Comparison of ENCODE assay signal across 8 cellular contexts in the genomic region with DNA sequence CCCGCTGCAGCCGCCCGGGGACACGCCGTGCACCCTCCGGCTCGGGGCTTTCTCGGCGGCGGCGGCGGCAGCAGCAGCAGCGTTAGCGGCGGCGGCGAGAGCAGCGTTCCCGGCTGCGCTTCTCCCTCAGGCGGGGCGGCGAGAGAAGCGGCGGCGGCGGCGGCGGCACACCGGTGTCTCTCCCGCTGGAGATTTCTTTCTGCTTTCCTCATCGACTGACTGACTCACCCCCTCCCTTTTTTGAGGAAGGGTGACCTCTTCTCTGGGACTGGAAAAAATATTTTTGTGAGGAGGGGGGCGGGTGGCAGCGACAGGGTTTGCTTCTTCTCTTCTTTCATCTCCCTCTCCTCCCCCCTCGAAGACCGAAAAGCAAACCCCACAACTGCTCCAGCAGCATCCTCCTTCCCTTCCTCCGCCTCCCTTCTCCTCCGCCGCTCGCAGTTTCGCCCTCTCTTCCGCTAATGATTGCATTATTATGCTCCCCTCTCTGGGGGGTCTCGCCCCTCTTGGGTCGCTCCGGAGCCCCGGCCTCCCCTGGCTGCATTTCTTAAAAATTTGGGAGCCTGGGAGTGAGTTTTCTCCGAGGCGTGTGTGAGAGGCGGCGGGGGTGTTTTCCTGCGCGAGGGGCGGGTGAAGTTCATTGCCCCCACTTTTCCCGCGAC. TPM values are rescaled to one million over a fixed set of nuclear protein-coding genes. Genes with fewer than 3 reads are reported as not detected.
DNase-seq lines count a peak whose midpoint lies in the region; ATAC-seq and TF ChIP-seq lines count a peak whose summit lies in the region.

No MANE protein-coding gene starts in this region.

- H3K4me1 ChIP-seq in psoas muscle, result peaks cover 3% of the 10 kb centered on the region

- H3K27ac ChIP-seq in psoas muscle, result peak overlapping the region; percentile 87

- H3K27me3 Mint-ChIP-seq in activated CD8-positive, alpha-beta T cell treated with anti-CD3 and anti-CD28 coated beads, Interleukin-2, amount 10 ng/mL, durations not matched to agents 7 days and 5 days (ENCODE audit: low read depth), result peaks cover 42% of the 10 kb centered on the region

- no peaks in the 10 kb centered on the region for H3K36me3 ChIP-seq in psoas muscle (ENCODE audit: insufficient read depth in 1 of 2, low read depth in 1 of 2)

- H3K9me3 ChIP-seq in psoas muscle, result no peaks in the 10 kb centered on the region

- peaks cover 16% of the 10 kb centered on the region for H3K4me1 Mint-ChIP-seq in activated CD8-positive, alpha-beta T cell treated with anti-CD3 and anti-CD28 coated beads, Interleukin-2, amount 10 ng/mL, durations not matched to agents 7 days and 5 days (ENCODE audit: low read depth)

- POLR2A ChIA-PET in activated CD8-positive, alpha-beta T cell treated with anti-CD3 and anti-CD28 coated beads, Interleukin-2, amount 10 ng/mL, durations not matched to agents 7 days and 5 days (lab: Charles Lee), result no interaction called here

- ATAC-seq in activated CD8-positive, alpha-beta T cell treated with anti-CD3 and anti-CD28 coated beads, Interleukin-2, amount 10 ng/mL, durations not matched to agents 7 days and 5 days, result no peak
- ATAC-seq in psoas muscle, result peak in 2 of 4 donors; percentile 11 to 16
- ATAC-seq in HG03432 (IDR thresholded peaks at IDR 0.05; ENCODE audit: unreplicated experiment), result no peak

- 0 to 1% (median 0%) methylated on average over 21 to 55 of the region's 55 CpGs for WGBS in psoas muscle, 3 donors

- TF ChIP-seq CTCF in psoas muscle (IDR thresholded peaks at IDR 0.05), result no peak

- peak overlapping the region; percentile 91 for H3K4me3 ChIP-seq in psoas muscle

- CTCF ChIA-PET in activated CD8-positive, alpha-beta T cell treated with anti-CD3 and anti-CD28 coated beads, Interleukin-2, amount 10 ng/mL, durations not matched to agents 7 days and 5 days (lab: Charles Lee), result no interaction called here

- H3K36me3 Mint-ChIP-seq in activated CD8-positive, alpha-beta T cell treated with anti-CD3 and anti-CD28 coated beads, Interleukin-2, amount 10 ng/mL, durations not matched to agents 7 days and 5 days (ENCODE audit: low read depth), result no peaks in the 10 kb centered on the region

- H3K27ac Mint-ChIP-seq in activated CD8-positive, alpha-beta T cell treated with anti-CD3 and anti-CD28 coated beads, Interleukin-2, amount 10 ng/mL, durations not matched to agents 7 days and 5 days, result no peak overlapping the region

- no peaks in the 10 kb centered on the region for H3K27me3 ChIP-seq in psoas muscle (ENCODE audit: insufficient read depth in 3 of 3, low read length in 2 of 3)

- DNase-seq in G401 (ENCODE audit: low spot score) (peak; percentile 54), KBM-7 (peak; percentile 59), head of caudate nucleus (peak in 26 of 42 donors; percentile 14 to 64 (median 36)), psoas muscle (peak; percentile 26 to 62), activated gamma-delta T cell (lab: John Stamatoyannopoulos, UW) (no peak), HCEC 1CT (no peak)
- peak; percentile 23 for DNase-seq in activated CD8-positive, alpha-beta T cell treated with anti-CD3 and anti-CD28 coated beads, Interleukin-2, amount 10 ng/mL, durations not matched to agents 7 days and 5 days

- no peaks in the 10 kb centered on the region for H3K9me3 Mint-ChIP-seq in activated CD8-positive, alpha-beta T cell treated with anti-CD3 and anti-CD28 coated beads, Interleukin-2, amount 10 ng/mL, durations not matched to agents 7 days and 5 days (ENCODE audit: insufficient read depth)

- in situ Hi-C loops in G401 (cut with HindIII; ENCODE audit: low sequenced_read_pairs), result no loop called here
- in situ Hi-C loops in KBM-7 (cut with MboI; ENCODE audit: low pct_unique_long_range_greater_than_20kb, low sequenced_read_pairs), result no loop called here

- intact Hi-C loops in head of caudate nucleus (cut with DNase I) (no loop called here), psoas muscle (cut with DNase I) (loop anchor here in 1 of 2 donors (5.0 to 10.0 kb wide), 2 partner anchors 81 to 134 kb away; no protein-coding TSS in a partner anchor)

- H3K4me3 Mint-ChIP-seq in activated CD8-positive, alpha-beta T cell treated with anti-CD3 and anti-CD28 coated beads, Interleukin-2, amount 10 ng/mL, durations not matched to agents 7 days and 5 days, result peak overlapping the region; percentile 77

RNA-seq across cellular contexts. Expression of gene AUTS2, which starts 0.3 kb away (rescaled TPM):
- total RNA-seq in G401 (2014; rRNA removed; shearing (Covaris generic)), result 0.06 and 4.4 TPM in 2 replicates
- total RNA-seq in activated CD8-positive, alpha-beta T cell treated with anti-CD3 and anti-CD28 coated beads, Interleukin-2, amount 10 ng/mL, durations not matched to agents 7 days and 5 days, result 10 to 100 TPM; 15.2 to 16.3 TPM
- total RNA-seq in psoas muscle, result 10 to 100 TPM; 14.3 to 33.5 (median 22.1) TPM
- 10 to 100 TPM in 1 of 3 donors, 1 to 10 TPM in 2; 5.0 to 12.2 (median 6.0) TPM for polyA plus RNA-seq in psoas muscle

Comparison
In these comparisons a context has a peak if more than half of its experiments do, and no peak if none do; other contexts are left out.
1. DNase-seq: peak in G401 (single experiment), KBM-7 (single experiment), activated CD8-positive, alpha-beta T cell treated with anti-CD3 and anti-CD28 coated beads, Interleukin-2, amount 10 ng/mL, durations not matched to agents 7 days and 5 days (single experiment), head of caudate nucleus (26 of 42) and psoas muscle (2 of 2); none in activated gamma-delta T cell (single experiment) and HCEC 1CT (single experiment).